In the genomic region with DNA sequence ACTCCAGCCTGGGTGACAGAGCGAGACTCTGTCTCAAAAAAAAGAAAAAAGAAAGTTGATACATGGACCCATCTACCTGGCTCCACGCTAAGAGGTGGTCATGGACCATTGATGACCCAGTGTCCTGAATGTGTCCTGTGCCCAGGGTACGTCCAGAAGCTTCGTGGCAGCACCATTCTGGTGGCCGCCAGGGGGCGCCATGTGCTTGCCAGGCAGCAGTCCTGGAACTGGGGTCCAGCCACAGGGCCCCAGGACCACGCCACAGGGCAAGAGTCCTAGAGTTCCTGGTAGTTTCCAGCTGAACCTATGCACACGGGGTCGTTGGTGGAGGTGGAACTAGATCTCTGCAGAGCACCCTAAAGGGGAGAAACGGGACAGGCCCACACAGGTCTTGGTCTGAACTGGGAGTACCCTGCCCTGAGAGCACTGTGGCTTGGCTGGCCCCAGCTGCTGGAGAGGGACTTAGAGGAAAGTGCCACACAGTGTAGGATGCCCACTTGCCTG, we compare ENCODE assay signal across 8 cellular contexts. TPM values are rescaled to one million over a fixed set of nuclear protein-coding genes. Genes with fewer than 3 reads are reported as not detected.
DNase-seq lines count a peak whose midpoint lies in the region; ATAC-seq lines count a peak whose summit lies in the region.

No MANE protein-coding gene starts in this region.

- H3K9me3 Mint-ChIP-seq in activated CD4-positive, alpha-beta memory T cell treated with anti-CD3 and anti-CD28 coated beads for 36 hours: no peaks in the 10 kb centered on the region

- H3K4me3 Mint-ChIP-seq in activated CD4-positive, alpha-beta memory T cell treated with anti-CD3 and anti-CD28 coated beads for 36 hours: no peak overlapping the region

- no CpG with 5 or more reads among the region's 10 CpGs for WGBS in mesendoderm (ENCODE audit: extremely low coverage, insufficient coverage, low lambda C conversion rate)

- H3K36me3 Mint-ChIP-seq in activated CD4-positive, alpha-beta memory T cell treated with anti-CD3 and anti-CD28 coated beads for 36 hours: no peaks in the 10 kb centered on the region

- no peak overlapping the region for H2BK15ac ChIP-seq in mesendoderm (replicated peaks; ENCODE audit: low read depth)

- no peak overlapping the region for H3K18ac ChIP-seq in mesendoderm (ENCODE audit: low read length)

- no peak overlapping the region for H3K4ac ChIP-seq in mesendoderm (ENCODE audit: low read depth, low read length)

- no peak overlapping the region for H3K4me3 ChIP-seq in mesendoderm (ENCODE audit: low read length)

- no peaks in the 10 kb centered on the region for H3K79me1 ChIP-seq in mesendoderm (ENCODE audit: low read length)

- H3K27ac ChIP-seq in mesendoderm (ENCODE audit: low read depth, low read length): no peak overlapping the region

- H2AK5ac ChIP-seq in mesendoderm (ENCODE audit: low read length): no peak overlapping the region

- no peak overlapping the region for H3K23ac ChIP-seq in mesendoderm (ENCODE audit: low read length)

- no peaks in the 10 kb centered on the region for H3K79me2 ChIP-seq in mesendoderm (ENCODE audit: control insufficient read depth, insufficient read depth, low read length)

- DNase-seq in GM03348 (ENCODE audit: low spot score) (peak; percentile 76), NAMALWA (ENCODE audit: low spot score) (peak; percentile 62), ecto neural progenitor cell (ENCODE audit: low spot score) (peak; percentile 79), mesendoderm (peak; percentile 68)
- DNase-seq in activated CD4-positive, alpha-beta memory T cell treated with anti-CD3 and anti-CD28 coated beads for 36 hours: peak; percentile 74
- peak; percentile 35 to 56 for DNase-seq in stimulated activated CD8-positive, alpha-beta memory T cell treated with anti-CD3 and anti-CD28 coated beads, Interleukin-2, amount 100 ng/mL, for 1 hour (ENCODE audit: low read depth in 2 of 2)

- no peaks in the 10 kb centered on the region for H3K27me3 ChIP-seq in mesendoderm (ENCODE audit: insufficient read depth, low read length, poor library complexity)

- intact Hi-C loops in activated CD4-positive, alpha-beta memory T cell treated with anti-CD3 and anti-CD28 coated beads for 36 hours (cut with micrococcal nuclease): no loop called here

- no peak overlapping the region for H3K4me2 ChIP-seq in mesendoderm (ENCODE audit: low read length)

- no peak overlapping the region for H3K27ac Mint-ChIP-seq in activated CD4-positive, alpha-beta memory T cell treated with anti-CD3 and anti-CD28 coated beads for 36 hours

- no peak overlapping the region for H3K56ac ChIP-seq in mesendoderm (ENCODE audit: low read length)

- H3K36me3 ChIP-seq in mesendoderm (ENCODE audit: control insufficient read depth, insufficient read depth, low read length): no peaks in the 10 kb centered on the region

- H3K4me1 Mint-ChIP-seq in activated CD4-positive, alpha-beta memory T cell treated with anti-CD3 and anti-CD28 coated beads for 36 hours (ENCODE audit: low read depth): no peaks in the 10 kb centered on the region

- no peak overlapping the region for H3K9ac ChIP-seq in mesendoderm (ENCODE audit: low read length)

- ATAC-seq in HG03521 (IDR thresholded peaks at IDR 0.05; ENCODE audit: unreplicated experiment): no peak
- no peak for ATAC-seq in GM18909 (IDR thresholded peaks at IDR 0.05; ENCODE audit: poor library complexity, unreplicated experiment)

- POLR2A ChIA-PET in activated CD4-positive, alpha-beta memory T cell treated with anti-CD3 and anti-CD28 coated beads for 36 hours (lab: Charles Lee): no interaction called here

- no peak overlapping the region for H4K8ac ChIP-seq in mesendoderm (ENCODE audit: low read depth, low read length)

- H3K27me3 Mint-ChIP-seq in activated CD4-positive, alpha-beta memory T cell treated with anti-CD3 and anti-CD28 coated beads for 36 hours: no peaks in the 10 kb centered on the region

- H2BK120ac ChIP-seq in mesendoderm (ENCODE audit: low read depth, low read length): no peak overlapping the region

- H3K4me1 ChIP-seq in mesendoderm (ENCODE audit: control insufficient read depth, low read depth, low read length): no peaks in the 10 kb centered on the region

- CTCF ChIA-PET in activated CD4-positive, alpha-beta memory T cell treated with anti-CD3 and anti-CD28 coated beads for 36 hours (lab: Charles Lee): interaction anchor here (0.6 to 3.1 kb wide), 22 partner anchors 9 to 279 kb away, joined by 3 to 20 read pairs (median 4); a partner anchor contains a TSS

- no peak overlapping the region for H2BK5ac ChIP-seq in mesendoderm (ENCODE audit: low read length)

- no peak overlapping the region for H4K5ac ChIP-seq in mesendoderm (ENCODE audit: low read length)

RNA-seq across cellular contexts. Expression of a gene that starts 19.9 kb away (rescaled TPM):
- 1 to 10 TPM; 2.2 to 2.4 TPM for total RNA-seq in activated CD4-positive, alpha-beta memory T cell treated with anti-CD3 and anti-CD28 coated beads for 36 hours
- 5.5 TPM for polyA plus RNA-seq in mesendoderm (2013, experiment 1 of 2)
- polyA plus RNA-seq in mesendoderm (2013, experiment 2 of 2): 5.4 TPM

RNA-seq across cellular contexts. Expression of a gene that starts 31.9 kb away (rescaled TPM):
- total RNA-seq in activated CD4-positive, alpha-beta memory T cell treated with anti-CD3 and anti-CD28 coated beads for 36 hours: under 1 TPM; 0.15 to 0.31 TPM
- polyA plus RNA-seq in mesendoderm (2013, experiment 1 of 2): 0.03 TPM
- 0.03 TPM for polyA plus RNA-seq in mesendoderm (2013, experiment 2 of 2)
